In genomic region chr2:172103471-172104292, GRCh38 we compare ENCODE assay signal across 8 cellular contexts. TPM values are rescaled to one million over a fixed set of nuclear protein-coding genes. Genes with fewer than 3 reads are reported as not detected.
DNase-seq lines count a peak whose midpoint lies in the region; ATAC-seq and TF ChIP-seq lines count a peak whose summit lies in the region.

No MANE protein-coding gene starts in this region.

- no peak for ATAC-seq in GM19455 (IDR thresholded peaks at IDR 0.05; ENCODE audit: unreplicated experiment)
- no peak for ATAC-seq in GM18858 (IDR thresholded peaks at IDR 0.05; ENCODE audit: unreplicated experiment)

- DNase-seq in DMS79 (lab: John Stamatoyannopoulos, UW) (peak; percentile 61), KG1 (lab: John Stamatoyannopoulos, UW) (peak; percentile 56), SJSA1 (ENCODE audit: low read depth in 1 of 2, low spot score in 2 of 2) (peak; percentile 75 to 90), glutamatergic neuron (peak; percentile 94), posterior vena cava (ENCODE audit: low spot score) (peak; percentile 94)

- H3K27me3 Mint-ChIP-seq in activated naive CD4-positive, alpha-beta T cell treated with anti-CD3 and anti-CD28 coated beads, Interleukin-2, amount 50 U/mL, for 24 hours, result peaks cover 56% of the 10 kb centered on the region
- peaks cover 34% of the 10 kb centered on the region for H3K27me3 Mint-ChIP-seq in glutamatergic neuron (ENCODE audit: unreplicated experiment)

- no peaks in the 10 kb centered on the region for H3K9me3 ChIP-seq in SJSA1 (replicated peaks)

- no peak overlapping the region for H3K27ac ChIP-seq in SJSA1

- peak overlapping the region; percentile 83 for H3K27ac Mint-ChIP-seq in activated naive CD4-positive, alpha-beta T cell treated with anti-CD3 and anti-CD28 coated beads, Interleukin-2, amount 50 U/mL, for 24 hours
- H3K27ac Mint-ChIP-seq in glutamatergic neuron (ENCODE audit: unreplicated experiment), result peak overlapping the region; percentile 66

- H3K9me3 Mint-ChIP-seq in activated naive CD4-positive, alpha-beta T cell treated with anti-CD3 and anti-CD28 coated beads, Interleukin-2, amount 50 U/mL, for 24 hours, result no peaks in the 10 kb centered on the region
- peaks cover 14% of the 10 kb centered on the region for H3K9me3 Mint-ChIP-seq in glutamatergic neuron (ENCODE audit: unreplicated experiment)

- intact Hi-C loops in posterior vena cava (cut with DNase I), result no loop called here

- H3K36me3 Mint-ChIP-seq in activated naive CD4-positive, alpha-beta T cell treated with anti-CD3 and anti-CD28 coated beads, Interleukin-2, amount 50 U/mL, for 24 hours, result peaks cover 4% of the 10 kb centered on the region
- no peaks in the 10 kb centered on the region for H3K36me3 Mint-ChIP-seq in glutamatergic neuron (ENCODE audit: unreplicated experiment)

- peaks cover 40% of the 10 kb centered on the region for H3K4me1 ChIP-seq in SJSA1 (replicated peaks)

- no peaks in the 10 kb centered on the region for H3K27me3 ChIP-seq in SJSA1 (replicated peaks)

- H3K4me3 Mint-ChIP-seq in activated naive CD4-positive, alpha-beta T cell treated with anti-CD3 and anti-CD28 coated beads, Interleukin-2, amount 50 U/mL, for 24 hours, result peak overlapping the region; percentile 83
- peak overlapping the region; percentile 92 for H3K4me3 Mint-ChIP-seq in glutamatergic neuron (ENCODE audit: unreplicated experiment)

- peaks cover 63% of the 10 kb centered on the region for H3K4me1 Mint-ChIP-seq in activated naive CD4-positive, alpha-beta T cell treated with anti-CD3 and anti-CD28 coated beads, Interleukin-2, amount 50 U/mL, for 24 hours
- peaks cover 15% of the 10 kb centered on the region for H3K4me1 Mint-ChIP-seq in glutamatergic neuron (ENCODE audit: low read depth, unreplicated experiment)

- H3K36me3 ChIP-seq in SJSA1, result no peaks in the 10 kb centered on the region

- H3K4me3 ChIP-seq in SJSA1, result peak overlapping the region; percentile 50; the same call in 1 of the 2 replicates

- peak; percentile 94 for TF ChIP-seq CTCF in glutamatergic neuron (IDR thresholded peaks at IDR 0.05; ENCODE audit: partially characterized antibody, unreplicated experiment)

RNA-seq across cellular contexts. Expression of gene DLX2, which starts 1.0 kb away (rescaled TPM):
- total RNA-seq in SJSA1 (2014; rRNA removed; shearing (Covaris generic)), result 0.92 TPM in 1 of 2 replicates, not detected in the other
- total RNA-seq in glutamatergic neuron (ENCODE audit: unreplicated experiment) (1.4 TPM), posterior vena cava (not detected)

RNA-seq across cellular contexts. Expression of gene DLX1, which starts 18.4 kb away (rescaled TPM):
- 4.7 and 4.9 TPM in 2 replicates for total RNA-seq in SJSA1 (2014; rRNA removed; shearing (Covaris generic))
- total RNA-seq in glutamatergic neuron (ENCODE audit: unreplicated experiment), result 0.61 TPM
- not detected for total RNA-seq in posterior vena cava
